Comparison of ENCODE assay signal across 27 cellular contexts in genomic region chr6:145347256-145347655, GRCh38.
"Had no signal": no experiment of that assay in that cellular context is flagged by ENCODE, and none has a peak within 500 bp of the region (broad histone marks: within the 10 kb centered on the region; RNA-seq: fewer than 3 reads in every experiment).

No MANE protein-coding gene starts in this region.

- H3K9me3 ChIP-seq: left lung, lower lobe of right lung, ovary, right atrium auricular region, stomach, testis, thyroid gland, transverse colon, upper lobe of left lung, vagina had no signal

- H3K4me1 ChIP-seq: left lung, lower lobe of right lung, right atrium auricular region, stomach, testis, thyroid gland, transverse colon, upper lobe of left lung, vagina had no signal

- H3K27me3 Mint-ChIP-seq: naive B cell; progenitor cell of endocrine pancreas; stimulated activated naive B cell treated with anti-CD40 and anti-IgM and Interleukin-4, amounts not matched to agents 10 μg/mL and 1 μg/mL and 100 μg/mL, for 72 hours had no signal

- H3K36me3 ChIP-seq: left lung, lower lobe of right lung, ovary, right atrium auricular region, stomach, thyroid gland, transverse colon, upper lobe of left lung, vagina had no signal

- H3K36me3 Mint-ChIP-seq: mesothelial cell of epicardium; naive B cell; natural killer cell; stimulated activated naive B cell treated with anti-CD40 and anti-IgM and Interleukin-4, amounts not matched to agents 10 μg/mL and 1 μg/mL and 100 μg/mL, for 72 hours had no signal

- H3K27ac ChIP-seq: left lung, lower lobe of right lung, ovary, right atrium auricular region, skin epidermis, stomach, testis, thyroid gland, transverse colon, upper lobe of left lung, vagina had no signal

- H3K4me3 Mint-ChIP-seq: mesothelial cell of epicardium; natural killer cell; stimulated activated naive B cell treated with anti-CD40 and anti-IgM and Interleukin-4, amounts not matched to agents 10 μg/mL and 1 μg/mL and 100 μg/mL, for 72 hours had no signal

- FAIRE-seq: keratinocyte had no signal

- DNase-seq: hippocampal formation; kidney glomerular epithelial cell; left cardiac atrium; left lung; lower lobe of right lung; mammary epithelial cell; mesendoderm; naive B cell; natural killer cell; ovary; stimulated activated CD4-positive, alpha-beta T cell treated with anti-CD3 and anti-CD28 coated beads, Interleukin-12 subunit alpha, Interleukin-12 subunit beta, amount 100 ng/mL, for 4 hours; stimulated activated CD4-positive, alpha-beta T cell treated with anti-CD3 and anti-CD28 coated beads, Interleukin-15, amount 100 ng/mL, for 24 hours; stimulated activated CD4-positive, alpha-beta T cell treated with anti-CD3 and anti-CD28 coated beads, Interleukin-2, amount 100 ng/mL, for 24 hours; stimulated activated CD4-positive, alpha-beta T cell treated with anti-CD3 and anti-CD28 coated beads, Interleukin-4, amount 100 ng/mL, for 1 hour; stimulated activated naive B cell treated with anti-CD40 and anti-IgM and Interleukin-4, amounts not matched to agents 10 μg/mL and 1 μg/mL and 100 μg/mL, for 72 hours; stimulated activated naive CD8-positive, alpha-beta T cell treated with anti-CD3 and anti-CD28 coated beads, Interleukin-15, Interleukin-2, amounts not matched to agents 100 U/mL and 50 U/mL, for 24 hours; stomach; testis; thyroid gland; transverse colon; upper lobe of left lung had no signal

- H3K27ac Mint-ChIP-seq: mesothelial cell of epicardium; naive B cell; natural killer cell; progenitor cell of endocrine pancreas; stimulated activated naive B cell treated with anti-CD40 and anti-IgM and Interleukin-4, amounts not matched to agents 10 μg/mL and 1 μg/mL and 100 μg/mL, for 72 hours had no signal

- H3K4me3 ChIP-seq: left lung, lower lobe of right lung, ovary, right atrium auricular region, skin epidermis, stomach, testis, thyroid gland, transverse colon, upper lobe of left lung, vagina had no signal

- H3K27me3 ChIP-seq: left lung, ovary, right atrium auricular region, stomach, testis, thyroid gland, transverse colon, upper lobe of left lung, vagina had no signal

- H3K4me1 Mint-ChIP-seq: natural killer cell had no signal

- H3K9me3 Mint-ChIP-seq: mesothelial cell of epicardium; stimulated activated naive B cell treated with anti-CD40 and anti-IgM and Interleukin-4, amounts not matched to agents 10 μg/mL and 1 μg/mL and 100 μg/mL, for 72 hours had no signal
